26 cellular contexts compared by ENCODE assay signal in the genomic region with DNA sequence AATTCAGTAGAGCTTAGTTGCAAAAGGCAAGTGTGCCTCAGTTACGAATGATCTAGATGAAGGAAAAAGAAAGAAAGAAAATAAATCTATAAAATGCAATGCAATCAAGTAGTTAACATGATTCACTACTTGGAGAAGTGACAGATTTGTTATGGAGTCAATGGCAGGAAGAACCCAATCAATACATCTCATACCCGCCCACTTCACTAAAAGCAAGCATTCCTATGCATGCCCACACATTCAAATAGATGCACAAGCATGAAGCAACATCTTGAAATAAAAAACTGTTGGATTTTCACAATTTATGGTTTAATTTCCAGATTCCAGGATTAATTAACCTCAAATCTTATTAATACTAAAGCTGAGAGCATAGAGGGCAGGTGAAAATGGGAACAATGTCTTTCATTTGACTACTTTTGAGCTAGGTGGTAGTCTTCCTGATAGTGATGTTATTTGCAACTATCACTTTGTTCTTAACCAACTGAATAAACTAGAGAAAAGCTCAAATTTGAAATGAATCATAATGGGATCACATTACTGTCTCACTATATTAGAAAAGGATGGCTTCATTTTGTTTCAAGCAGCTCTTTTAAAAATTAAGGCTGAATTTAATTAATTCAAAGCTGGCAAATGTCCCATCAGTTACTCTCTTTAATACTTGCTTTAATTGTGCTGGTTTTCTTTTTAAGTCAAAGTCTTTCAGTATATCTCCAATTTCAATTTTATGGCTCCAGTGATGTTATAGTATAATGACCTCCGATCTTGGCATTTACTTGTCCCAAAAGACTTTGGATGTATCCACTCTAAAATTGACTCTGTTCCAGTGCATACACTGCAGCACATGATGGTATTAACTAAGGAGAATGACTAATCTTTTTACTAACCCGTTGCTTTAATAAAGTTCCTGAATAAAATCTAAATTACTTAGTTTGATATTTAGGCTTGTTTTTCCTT. TPM values are rescaled to one million over a fixed set of nuclear protein-coding genes. Genes with fewer than 3 reads are reported as not detected.
DNase-seq lines count a peak whose midpoint lies in the region; ATAC-seq, FAIRE-seq and TF ChIP-seq lines count a peak whose summit lies in the region.
"Had no signal": no experiment of that assay in that cellular context is flagged by ENCODE, and none has a peak within 500 bp of the region (broad histone marks: within the 10 kb centered on the region; RNA-seq: fewer than 3 reads in every experiment).

No MANE protein-coding gene starts in this region.

- no peak for TF ChIP-seq RAD21 in GM12878 (IDR thresholded peaks at IDR 0.05; ENCODE audit: insufficient read depth, low read depth, low read length)

- SMC1A ChIA-PET in GM12878 (lab: Charles Lee; ENCODE audit: uncharacterized antibody, unreplicated experiment), result interaction anchor here (0.7 to 12.4 kb wide), 15 partner anchors 9 to 73 kb away, joined by 3 to 375 read pairs (median 4); partner anchors contain the start of gene UTS2B

- H3K36me3 Mint-ChIP-seq in neural progenitor cell, result no peaks in the 10 kb centered on the region
- H3K36me3 Mint-ChIP-seq: CD4-positive, CD25-positive, alpha-beta regulatory T cell; mesothelial cell of epicardium had no signal

- no peak for TF ChIP-seq EP300 in GM12878 (IDR thresholded peaks at IDR 0.05; ENCODE audit: borderline replicate concordance in 1 of 2, control insufficient read depth in 1 of 2, low read depth in 2 of 2, low read length in 2 of 2)

- no peaks in the 10 kb centered on the region for H3K36me3 ChIP-seq in GM12878 (ENCODE audit: control insufficient read depth in 2 of 2, insufficient read depth in 2 of 2, low read length in 1 of 2)
- no peaks in the 10 kb centered on the region for H3K36me3 ChIP-seq in neural progenitor cell
- H3K36me3 ChIP-seq in tibial artery, result no peaks in the 10 kb centered on the region
- H3K36me3 ChIP-seq: left lung had no signal

- BruUV-seq in GM12878 (replicated peaks; lab: Mats Ljungman, UMichigan), result no TSS peak

- H4K20me1 ChIP-seq in GM12878 (ENCODE audit: control insufficient read depth, insufficient read depth), result no peaks in the 10 kb centered on the region
- no peaks in the 10 kb centered on the region for H4K20me1 ChIP-seq in neural progenitor cell (ENCODE audit: low read depth)

- H3K27ac ChIP-seq in GM12878 (ENCODE audit: control insufficient read depth, insufficient read depth) (no peak overlapping the region), neural progenitor cell (no peak overlapping the region), tibial artery (no peak overlapping the region)
- H3K27ac ChIP-seq: left lung had no signal

- no peak overlapping the region for H3K27ac Mint-ChIP-seq in neural progenitor cell
- H3K27ac Mint-ChIP-seq: activated B cell treated with CpG ODN at 0.5 μM for 24 hours; activated CD4-positive, alpha-beta memory T cell treated with anti-CD3 and anti-CD28 coated beads, Interleukin-2, amount 10 ng/mL, durations not matched to agents 7 days and 5 days; CD4-positive, CD25-positive, alpha-beta regulatory T cell; mesothelial cell of epicardium; nephron progenitor cell had no signal

- no peaks in the 10 kb centered on the region for H3F3A ChIP-seq in neural progenitor cell (ENCODE audit: low read depth)

- no peak for TF ChIP-seq POLR2A in GM12878 (IDR thresholded peaks at IDR 0.05; ENCODE audit: low read depth, low read length)

- H3K4me1 ChIP-seq in GM12878 (ENCODE audit: control insufficient read depth, insufficient read depth, low read length) (peaks cover 4% of the 10 kb centered on the region; the same call in 1 of the 2 replicates), neural progenitor cell (no peaks in the 10 kb centered on the region), tibial artery (no peaks in the 10 kb centered on the region)
- H3K4me1 ChIP-seq: left lung had no signal

- H3K4me2 ChIP-seq in GM12878 (ENCODE audit: control insufficient read depth, insufficient read depth), result no peak overlapping the region
- no peak overlapping the region for H3K4me2 ChIP-seq in neural progenitor cell

- intact Hi-C loops in GM12878 (cut with micrococcal nuclease; ENCODE audit: unreplicated experiment), result no loop called here
- intact Hi-C loops in tibial artery (cut with DNase I; ENCODE audit: low total_unique reads), result no loop called here

- no peaks in the 10 kb centered on the region for H3K4me1 Mint-ChIP-seq in neural progenitor cell
- H3K4me1 Mint-ChIP-seq: activated CD4-positive, alpha-beta memory T cell treated with anti-CD3 and anti-CD28 coated beads, Interleukin-2, amount 10 ng/mL, durations not matched to agents 7 days and 5 days; CD4-positive, CD25-positive, alpha-beta regulatory T cell; central memory CD8-positive, alpha-beta T cell had no signal

- H3K79me2 ChIP-seq in GM12878 (ENCODE audit: control insufficient read depth, insufficient read depth, low read length) (no peaks in the 10 kb centered on the region), neural progenitor cell (ENCODE audit: low read depth) (no peaks in the 10 kb centered on the region)

- no peak for DNase-seq in GM18507 (ENCODE audit: extremely low spot score, insufficient read length, low read depth)
- peak; percentile 15 for DNase-seq in HFF-Myc (ENCODE audit: extremely low read depth, low read depth)
- no peak for DNase-seq in GM12878 (ENCODE audit: low read depth, low spot score)
- no peak for DNase-seq in neural progenitor cell (ENCODE audit: low spot score)
- DNase-seq in tibial artery, result no peak
- no peak for DNase-seq in SKM-1 (lab: John Stamatoyannopoulos, UW; ENCODE audit: unreplicated experiment)
- DNase-seq: activated B cell treated with CpG ODN at 0.5 μM for 24 hours; activated CD4-positive, alpha-beta memory T cell treated with anti-CD3 and anti-CD28 coated beads, Interleukin-2, amount 10 ng/mL, durations not matched to agents 7 days and 5 days; activated naive CD4-positive, alpha-beta T cell; activated T-cell treated with anti-CD3 and anti-CD28 coated beads, Interleukin-2, amount 50 U/mL, for 1 hour; CD4-positive, CD25-positive, alpha-beta regulatory T cell; DMS 273 treated with DMSO at 0.1 percent for 48 hours; left lung; nephron progenitor cell; OCI-M1; posterior cingulate gyrus; SHP77 treated with DMSO at 0.1 percent for 48 hours; stimulated activated CD4-positive, alpha-beta T cell treated with anti-CD3 and anti-CD28 coated beads, Interleukin-2, amount 100 ng/mL, for 24 hours; stimulated activated naive CD4-positive, alpha-beta T cell had no signal

- CTCF ChIA-PET in GM12878 (lab: Yijun Ruan, JAX), result interaction anchor here (1.0 to 4.1 kb wide), 6 partner anchors 8 to 35 kb away, joined by 3 to 29 read pairs (median 5); no protein-coding TSS in a partner anchor

- peak; percentile 59 for FAIRE-seq in GM18507 (lab: Jason Lieb, UNC)
- FAIRE-seq in GM12878 (lab: Jason Lieb, UNC), result no peak

- RAD21 ChIA-PET in GM12878 (lab: Charles Lee; ENCODE audit: unreplicated experiment), result interaction anchor here (0.9 to 3.1 kb wide), 8 partner anchors 10 to 73 kb away, joined by 3 to 11 read pairs (median 6); no protein-coding TSS in a partner anchor

- H3K9me3 ChIP-seq in GM12878 (replicated peaks; ENCODE audit: control insufficient read depth, insufficient read depth, low read length), result no peaks in the 10 kb centered on the region; the same call in 2 of the 3 replicates
- no peaks in the 10 kb centered on the region for H3K9me3 ChIP-seq in neural progenitor cell (ENCODE audit: low read depth)
- H3K9me3 ChIP-seq in tibial artery, result no peaks in the 10 kb centered on the region
- H3K9me3 ChIP-seq: left lung had no signal

- ATAC-seq in GM12878 (peak; percentile 43), GM18498 (IDR thresholded peaks at IDR 0.05; ENCODE audit: unreplicated experiment) (no peak), GM19397 (IDR thresholded peaks at IDR 0.05; ENCODE audit: unreplicated experiment) (no peak)
- ATAC-seq: HCT116, left lung had no signal

- 71% methylated on average over 4 of the region's 4 CpGs for WGBS in GM12878 (ENCODE audit: insufficient coverage, insufficient replicate concordance, low lambda C conversion rate, missing lambda C conversion rate)

- in situ Hi-C loops in GM12878 (cut with MboI), result no loop called here

- H2AFZ ChIP-seq in GM12878 (ENCODE audit: control insufficient read depth, low read depth, low read length), result no peak overlapping the region; the same call in 1 of the 2 replicates
- H2AFZ ChIP-seq in neural progenitor cell (replicated peaks), result peak overlapping the region; percentile 20

- H3K4me3 ChIP-seq in HFF-Myc (replicated peaks; ENCODE audit: low read depth, low read length) (no peak overlapping the region), GM12878 (no peak overlapping the region), neural progenitor cell (no peak overlapping the region), tibial artery (no peak overlapping the region)
- H3K4me3 ChIP-seq: left lung had no signal

- POLR2A ChIA-PET in GM12878 (lab: Charles Lee), result interaction anchor here (1.0 to 4.4 kb wide), 2 partner anchors 11 to 26 kb away, joined by 4 to 21 read pairs; no protein-coding TSS in a partner anchor

- H3K27me3 ChIP-seq in GM12878 (replicated peaks in 1 of 2; ENCODE audit: control insufficient read depth in 2 of 2, insufficient read depth in 2 of 2, low read length in 1 of 2) (no peaks in the 10 kb centered on the region), neural progenitor cell (no peaks in the 10 kb centered on the region), tibial artery (no peaks in the 10 kb centered on the region)
- H3K27me3 ChIP-seq: left lung had no signal

- no peaks in the 10 kb centered on the region for H3K9me3 Mint-ChIP-seq in neural progenitor cell
- H3K9me3 Mint-ChIP-seq: activated CD4-positive, alpha-beta memory T cell treated with anti-CD3 and anti-CD28 coated beads, Interleukin-2, amount 10 ng/mL, durations not matched to agents 7 days and 5 days; central memory CD8-positive, alpha-beta T cell; nephron progenitor cell had no signal

- no peak overlapping the region for H3K9ac ChIP-seq in GM12878 (ENCODE audit: control insufficient read depth, insufficient read depth, low read length)
- no peak overlapping the region for H3K9ac ChIP-seq in neural progenitor cell

- H3K4me3 Mint-ChIP-seq in neural progenitor cell, result no peak overlapping the region
- H3K4me3 Mint-ChIP-seq: activated B cell treated with CpG ODN at 0.5 μM for 24 hours; activated CD4-positive, alpha-beta memory T cell treated with anti-CD3 and anti-CD28 coated beads, Interleukin-2, amount 10 ng/mL, durations not matched to agents 7 days and 5 days; CD4-positive, CD25-positive, alpha-beta regulatory T cell; central memory CD8-positive, alpha-beta T cell; mesothelial cell of epicardium; nephron progenitor cell had no signal

- no peak for TF ChIP-seq CTCF in HFF-Myc (IDR thresholded peaks at IDR 0.05; ENCODE audit: low read depth, low read length, missing control alignments)
- no peak for TF ChIP-seq CTCF in GM12878 (IDR thresholded peaks at IDR 0.05 in 2 of 3, conservative IDR thresholded peaks at IDR 0.05 in 1 of 3; ENCODE audit: control insufficient read depth in 2 of 3, extremely low read depth in 1 of 3, insufficient read depth in 1 of 3, low read depth in 3 of 3, low read length in 3 of 3)
- no peak for TF ChIP-seq CTCF in neural progenitor cell (IDR thresholded peaks at IDR 0.05)
- no peak for TF ChIP-seq CTCF in tibial artery (IDR thresholded peaks at IDR 0.05)

- no peaks in the 10 kb centered on the region for H3K27me3 Mint-ChIP-seq in neural progenitor cell (ENCODE audit: insufficient read depth, low read depth)
- H3K27me3 Mint-ChIP-seq: activated B cell treated with CpG ODN at 0.5 μM for 24 hours; activated CD4-positive, alpha-beta memory T cell treated with anti-CD3 and anti-CD28 coated beads, Interleukin-2, amount 10 ng/mL, durations not matched to agents 7 days and 5 days; CD4-positive, CD25-positive, alpha-beta regulatory T cell; central memory CD8-positive, alpha-beta T cell had no signal

RNA-seq across cellular contexts. Expression of gene CCDC50, which starts 46.7 kb away (rescaled TPM):
- 191 and 209 TPM in 2 replicates for total RNA-seq in GM12878 (2013; cell fraction: nucleolus; rRNA removed)
- total RNA-seq in GM12878 (2014; rRNA removed) (112 and 126 TPM in 2 replicates), GM12878 (2014; rRNA removed; fragmentation: Illumina TruSeq; extraction: Trizol) (117 and 123 TPM in 2 replicates), GM12878 (2021) (144 and 150 TPM in 2 replicates), neural progenitor cell (ENCODE audit: low replicate concordance) (51.2 and 56.7 TPM in 2 replicates)
- polyA plus RNA-seq in GM12878 (2011; ENCODE audit: low read depth), result 21.4 TPM
- polyA plus RNA-seq in GM12878 (2011; rRNA removed) (132 and 180 TPM in 2 replicates), GM12878 (2014; fragmentation: Illumina TruSeq; extraction: Trizol) (137 and 148 TPM in 2 replicates), GM12878 (2014; fragmentation: Nextera tagmentation; extraction: Ambion mirVana) (10 to 100 TPM; 46.7 to 61.5 TPM), GM12878 (2014; rRNA removed) (107 and 122 TPM in 2 replicates), GM12878 (2016; fragmentation: Nextera tagmentation; extraction: Ambion mirVana) (100 to 1,000 TPM; 127 to 130 TPM)
- polyA plus RNA-seq in GM12878 (2011; cell fraction: cytosol; rRNA removed), result 60.1 and 71.2 TPM in 2 replicates
- polyA plus RNA-seq in GM12878 (2011; cell fraction: nucleus; rRNA removed), result 102 and 104 TPM in 2 replicates
- polyA plus RNA-seq in GM12878 (2012), result 32.8 and 42.2 TPM in 2 replicates
- polyA minus RNA-seq in GM12878 (2011; rRNA and poly(A)+ RNA removed), result 77.5 and 87.0 TPM in 2 replicates
- polyA minus RNA-seq in GM12878 (2011; cell fraction: cytosol; rRNA and poly(A)+ RNA removed), result 47.4 and 57.9 TPM in 2 replicates
- polyA minus RNA-seq in GM12878 (2011; cell fraction: nucleus; rRNA and poly(A)+ RNA removed), result 127 and 198 TPM in 2 replicates

RNA-seq across cellular contexts. Expression of gene UTS2B, which starts 47.8 kb away (rescaled TPM):
- 0.86 and 2.3 TPM in 2 replicates for total RNA-seq in GM12878 (2013; cell fraction: nucleolus; rRNA removed)
- 0.28 and 1.3 TPM in 2 replicates for total RNA-seq in GM12878 (2014; rRNA removed)
- total RNA-seq in GM12878 (2014; rRNA removed; fragmentation: Illumina TruSeq; extraction: Trizol), result 0.36 and 0.64 TPM in 2 replicates
- 0.28 and 0.29 TPM in 2 replicates for total RNA-seq in GM12878 (2021)
- not detected for polyA plus RNA-seq in GM12878 (2011; ENCODE audit: low read depth)
- 0.43 and 0.66 TPM in 2 replicates for polyA plus RNA-seq in GM12878 (2011; rRNA removed)
- polyA plus RNA-seq in GM12878 (2011; cell fraction: cytosol; rRNA removed), result 0.23 and 0.49 TPM in 2 replicates
- 0.22 and 0.35 TPM in 2 replicates for polyA plus RNA-seq in GM12878 (2011; cell fraction: nucleus; rRNA removed)
- 0.32 TPM in 1 of 2 replicates, not detected in the other for polyA plus RNA-seq in GM12878 (2012)
- 0.33 and 0.53 TPM in 2 replicates for polyA plus RNA-seq in GM12878 (2014; fragmentation: Illumina TruSeq; extraction: Trizol)
- under 1 TPM; 0.15 to 0.45 TPM for polyA plus RNA-seq in GM12878 (2014; fragmentation: Nextera tagmentation; extraction: Ambion mirVana)
- polyA plus RNA-seq in GM12878 (2014; rRNA removed), result 0.70 and 0.72 TPM in 2 replicates
- polyA plus RNA-seq in GM12878 (2016; fragmentation: Nextera tagmentation; extraction: Ambion mirVana), result under 1 TPM; 0.45 to 0.48 TPM
- polyA minus RNA-seq in GM12878 (2011; rRNA and poly(A)+ RNA removed), result 1.5 and 1.8 TPM in 2 replicates
- polyA minus RNA-seq in GM12878 (2011; cell fraction: cytosol; rRNA and poly(A)+ RNA removed), result not detected in 2 replicates
- polyA minus RNA-seq in GM12878 (2011; cell fraction: nucleus; rRNA and poly(A)+ RNA removed), result 2.4 and 3.5 TPM in 2 replicates
- not detected in 2 replicates for total RNA-seq in neural progenitor cell (ENCODE audit: low replicate concordance)
- total RNA-seq: activated CD4-positive, alpha-beta memory T cell treated with anti-CD3 and anti-CD28 coated beads, Interleukin-2, amount 10 ng/mL, durations not matched to agents 7 days and 5 days; CD4-positive, CD25-positive, alpha-beta regulatory T cell; G401; skeletal muscle tissue had no signal
- polyA plus RNA-seq: CD4-positive, CD25-positive, alpha-beta regulatory T cell had no signal
